Comparison of ENCODE assay signal across 8 cellular contexts in the genomic region with DNA sequence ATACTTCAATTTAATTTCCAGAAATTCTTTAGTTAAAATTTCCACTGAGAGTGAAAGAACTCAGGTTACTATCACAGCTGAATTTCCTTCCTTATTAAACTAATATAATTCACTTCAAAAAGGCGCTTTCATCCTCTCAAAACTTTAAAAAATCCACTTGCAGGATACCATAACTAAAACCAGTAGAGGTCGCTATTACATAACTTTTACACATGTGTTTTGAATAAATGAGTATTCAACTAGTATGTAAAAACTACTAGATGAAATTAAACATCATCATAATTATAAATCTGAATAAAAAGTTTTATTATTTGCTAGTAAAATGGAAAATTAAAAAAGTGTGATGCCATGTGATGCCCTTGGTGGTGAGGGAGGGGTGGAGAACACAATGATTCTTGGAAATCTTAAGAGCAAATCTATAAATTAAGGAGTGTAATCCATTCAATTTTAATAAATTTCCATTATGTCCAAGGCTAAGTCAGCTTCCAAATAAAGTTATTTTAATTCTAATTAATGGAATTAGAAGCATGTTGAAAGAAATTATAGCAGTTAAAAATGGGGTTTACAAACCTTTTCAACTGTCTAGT.
A peak's percentile ranks its signal among the peaks of the same experiment; 100 is the strongest.
DNase-seq lines count a peak whose midpoint lies in the region; ATAC-seq and TF ChIP-seq lines count a peak whose summit lies in the region.

No MANE protein-coding gene starts in this region.

- intact Hi-C loops in dorsolateral prefrontal cortex (cut with DNase I): loop anchor here (2.0 kb wide), 1 partner anchor 167 kb away; no protein-coding TSS in a partner anchor

- no peak overlapping the region for H3K4me3 ChIP-seq in dorsolateral prefrontal cortex
- no peak overlapping the region for H3K4me3 ChIP-seq in neural cell (ENCODE audit: low read length)

- H3K9me2 ChIP-seq in neural cell (ENCODE audit: insufficient read depth, low read length): no peaks in the 10 kb centered on the region

- peaks cover 7% of the 10 kb centered on the region for H3K79me2 ChIP-seq in neural cell (replicated peaks; ENCODE audit: insufficient read depth, low read length)

- TF ChIP-seq EP300 in Ishikawa (IDR thresholded peaks at IDR 0.05; ENCODE audit: borderline replicate concordance) (no peak), neural cell (conservative IDR thresholded peaks at IDR 0.05; ENCODE audit: poor library complexity, severe bottlenecking) (no peak)

- H3K36me3 ChIP-seq in neural cell (ENCODE audit: insufficient read depth, low read length): no peaks in the 10 kb centered on the region

- TF ChIP-seq RAD21 in Ishikawa (IDR thresholded peaks at IDR 0.05; ENCODE audit: low read depth) (peak; percentile 71), neural cell (conservative IDR thresholded peaks at IDR 0.05) (peak; percentile 80)

- H3F3A ChIP-seq in neural cell (ENCODE audit: insufficient read depth, low read length, poor library complexity, severe bottlenecking): no peaks in the 10 kb centered on the region

- no peak overlapping the region for H2AFZ ChIP-seq in neural cell (ENCODE audit: low read depth, low read length)

- H3K27ac ChIP-seq in dorsolateral prefrontal cortex (no peak overlapping the region), neural cell (ENCODE audit: low read length) (no peak overlapping the region)

- peak; percentile 10 for DNase-seq in DMS79 (lab: John Stamatoyannopoulos, UW)
- DNase-seq in OCI-M1 (lab: John Stamatoyannopoulos, UW): peak; percentile 77
- no peak for DNase-seq in dorsolateral prefrontal cortex
- DNase-seq in activated gamma-delta T cell treated with Interleukin-2 at 50 U/mL for 16 hours: no peak
- no peak for DNase-seq in omental fat pad (ENCODE audit: low spot score)
- DNase-seq in NK-92 (lab: John Stamatoyannopoulos, UW; ENCODE audit: unreplicated experiment): no peak

- no peak overlapping the region for H3K4me2 ChIP-seq in neural cell (ENCODE audit: low read length)

- H3K9me3 ChIP-seq in neural cell (ENCODE audit: low read length): no peaks in the 10 kb centered on the region

- H3K27me3 ChIP-seq in dorsolateral prefrontal cortex: no peaks in the 10 kb centered on the region
- no peaks in the 10 kb centered on the region for H3K27me3 ChIP-seq in neural cell (ENCODE audit: insufficient read depth, low read depth, low read length)

- no peak for ATAC-seq in omental fat pad (ENCODE audit: low FRiP score)

- H3K9ac ChIP-seq in neural cell (ENCODE audit: low read length): no peak overlapping the region

- H4K20me1 ChIP-seq in neural cell (ENCODE audit: insufficient read depth): peaks cover 2% of the 10 kb centered on the region

- peak; percentile 60 to 94 (median 80) for TF ChIP-seq CTCF in dorsolateral prefrontal cortex (IDR thresholded peaks at IDR 0.05 in 54 of 56, conservative IDR thresholded peaks at IDR 0.05 in 2 of 56; ENCODE audit: low read depth in 1 of 56, partially characterized antibody in 56 of 56)
- TF ChIP-seq CTCF in neural cell (IDR thresholded peaks at IDR 0.05; ENCODE audit: poor library complexity, severe bottlenecking): peak; percentile 77
- no peak for TF ChIP-seq CTCF in omental fat pad (IDR thresholded peaks at IDR 0.05)

TF ChIP-seq in Ishikawa, 13 proteins besides CTCF, POLR2A, EP300 and RAD21 (continues in another document):
- no peak for TF ChIP-seq REST (IDR thresholded peaks at IDR 0.05; ENCODE audit: low read depth)
- TF ChIP-seq TCF12 (IDR thresholded peaks at IDR 0.05; ENCODE audit: low read depth): no peak
- no peak for TF ChIP-seq USF1 (IDR thresholded peaks at IDR 0.05)
- TF ChIP-seq EGR1 (IDR thresholded peaks at IDR 0.05): no peak
- TF ChIP-seq ZBTB7A (IDR thresholded peaks at IDR 0.05; ENCODE audit: low read depth): no peak
- TF ChIP-seq CEBPB (IDR thresholded peaks at IDR 0.05): no peak
- TF ChIP-seq, protein P1, sequence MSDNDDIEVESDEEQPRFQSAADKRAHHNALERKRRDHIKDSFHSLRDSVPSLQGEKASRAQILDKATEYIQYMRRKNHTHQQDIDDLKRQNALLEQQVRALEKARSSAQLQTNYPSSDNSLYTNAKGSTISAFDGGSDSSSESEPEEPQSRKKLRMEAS (IDR thresholded peaks at IDR 0.05): no peak
- no peak for TF ChIP-seq TAF1 (IDR thresholded peaks at IDR 0.05; ENCODE audit: low read depth)
- no peak for TF ChIP-seq NFIC (IDR thresholded peaks at IDR 0.05)
- no peak; the same call in 1 of the 2 replicates for TF ChIP-seq FOXM1 (IDR thresholded peaks at IDR 0.05; ENCODE audit: borderline replicate concordance, low read depth)
- TF ChIP-seq YY1 (IDR thresholded peaks at IDR 0.05; ENCODE audit: low read depth): no peak

TF ChIP-seq in neural cell, 6 proteins besides CTCF, POLR2A, EP300 and RAD21:
- peak; percentile 71 for TF ChIP-seq SMC3 (conservative IDR thresholded peaks at IDR 0.05; ENCODE audit: poor library complexity)
- no peak for TF ChIP-seq REST (IDR thresholded peaks at IDR 0.05; ENCODE audit: borderline replicate concordance)

Comparison
In these comparisons a context has a peak if more than half of its experiments do, and no peak if none do; other contexts are left out.
1. DNase-seq: peak in DMS79 (single experiment) and OCI-M1 (single experiment); none in dorsolateral prefrontal cortex (0 of 10), activated gamma-delta T cell treated with Interleukin-2 at 50 U/mL for 16 hours (single experiment), omental fat pad (single experiment) and NK-92 (single experiment).
2. CTCF ChIP-seq: peak in dorsolateral prefrontal cortex (56 of 56) and neural cell (single experiment); none in omental fat pad (0 of 3).